ENCODE assay signal across 21 cellular contexts in genomic region chr15:84807228-84807627, GRCh38.
"Had no signal": no experiment of that assay in that cellular context is flagged by ENCODE, and none has a peak within 500 bp of the region (broad histone marks: within the 10 kb centered on the region; RNA-seq: fewer than 3 reads in every experiment).

No MANE protein-coding gene starts in this region.

- H3K36me3 Mint-ChIP-seq: natural killer cell treated with Interleukin-12 subunit alpha and Interleukin-12 subunit beta and Interleukin-15 and Interleukin-18, amount 100 ng/mL, for 72 hours had no signal

- H3K4me3 ChIP-seq: coronary artery, dorsolateral prefrontal cortex, right atrium auricular region, smooth muscle cell, tibial nerve had no signal

- H3K27ac Mint-ChIP-seq: activated CD4-positive, alpha-beta memory T cell treated with anti-CD3 and anti-CD28 coated beads, Interleukin-2, amount 10 ng/mL, durations not matched to agents 7 days and 5 days; activated CD4-positive, alpha-beta T cell treated with anti-CD3 and anti-CD28 coated beads, Interleukin-2, amount 10 ng/mL, durations not matched to agents 7 days and 5 days; activated T-cell treated with anti-CD3 and anti-CD28 coated beads, Interleukin-2, amount 50 U/mL, for 24 hours; T-helper 2 cell treated with Interferon-gamma antibody and Interleukin-4, amounts not matched to agents 5 μg/mL and 100 μg/mL, for 36 hours had no signal

- H3K27me3 Mint-ChIP-seq: activated CD4-positive, alpha-beta memory T cell treated with anti-CD3 and anti-CD28 coated beads, Interleukin-2, amount 10 ng/mL, durations not matched to agents 7 days and 5 days; activated CD4-positive, alpha-beta T cell treated with anti-CD3 and anti-CD28 coated beads, Interleukin-2, amount 10 ng/mL, durations not matched to agents 7 days and 5 days; activated T-cell treated with anti-CD3 and anti-CD28 coated beads, Interleukin-2, amount 50 U/mL, for 24 hours; natural killer cell treated with Interleukin-12 subunit alpha and Interleukin-12 subunit beta and Interleukin-15 and Interleukin-18, amount 100 ng/mL, for 72 hours had no signal

- H3K9me3 Mint-ChIP-seq: activated CD4-positive, alpha-beta memory T cell treated with anti-CD3 and anti-CD28 coated beads, Interleukin-2, amount 10 ng/mL, durations not matched to agents 7 days and 5 days; activated CD4-positive, alpha-beta T cell treated with anti-CD3 and anti-CD28 coated beads, Interleukin-2, amount 10 ng/mL, durations not matched to agents 7 days and 5 days; activated T-cell treated with anti-CD3 and anti-CD28 coated beads, Interleukin-2, amount 50 U/mL, for 24 hours; natural killer cell treated with Interleukin-12 subunit alpha and Interleukin-12 subunit beta and Interleukin-15 and Interleukin-18, amount 100 ng/mL, for 72 hours; T-helper 2 cell treated with Interferon-gamma antibody and Interleukin-4, amounts not matched to agents 5 μg/mL and 100 μg/mL, for 36 hours had no signal

- H3K4me3 Mint-ChIP-seq: activated CD4-positive, alpha-beta memory T cell treated with anti-CD3 and anti-CD28 coated beads, Interleukin-2, amount 10 ng/mL, durations not matched to agents 7 days and 5 days; activated CD4-positive, alpha-beta T cell treated with anti-CD3 and anti-CD28 coated beads, Interleukin-2, amount 10 ng/mL, durations not matched to agents 7 days and 5 days; activated T-cell treated with anti-CD3 and anti-CD28 coated beads, Interleukin-2, amount 50 U/mL, for 24 hours; natural killer cell treated with Interleukin-12 subunit alpha and Interleukin-12 subunit beta and Interleukin-15 and Interleukin-18, amount 100 ng/mL, for 72 hours; T-helper 2 cell treated with Interferon-gamma antibody and Interleukin-4, amounts not matched to agents 5 μg/mL and 100 μg/mL, for 36 hours had no signal

- H3K4me1 Mint-ChIP-seq: activated CD4-positive, alpha-beta T cell treated with anti-CD3 and anti-CD28 coated beads, Interleukin-2, amount 10 ng/mL, durations not matched to agents 7 days and 5 days had no signal

- DNase-seq: activated CD4-positive, alpha-beta memory T cell treated with anti-CD3 and anti-CD28 coated beads, Interleukin-2, amount 10 ng/mL, durations not matched to agents 7 days and 5 days; activated CD4-positive, alpha-beta T cell treated with anti-CD3 and anti-CD28 coated beads, Interleukin-2, amount 10 ng/mL, durations not matched to agents 7 days and 5 days; activated CD4-positive, CD25-positive, alpha-beta regulatory T cell treated with anti-CD3 and anti-CD28 coated beads, Interleukin-2, amount 50 U/mL, for 72 hours; activated naive CD4-positive, alpha-beta T cell treated with Interleukin-2 at 50 U/mL for 16 hours; activated T-cell treated with anti-CD3 and anti-CD28 coated beads, Interleukin-2, amount 50 U/mL, for 24 hours; amniotic stem cell; brain microvascular endothelial cell; dorsolateral prefrontal cortex; effector memory CD4-positive, alpha-beta T cell; hypothalamus; stimulated activated CD4-positive, alpha-beta T cell treated with anti-CD3 and anti-CD28 coated beads, Interleukin-1b, Interleukin-23, amount 100 ng/mL, for 48 hours; stimulated activated CD4-positive, alpha-beta T cell treated with anti-CD3 and anti-CD28 coated beads, Interleukin-4, amount 100 ng/mL, for 4 hours; stimulated activated CD8-positive, alpha-beta memory T cell treated with anti-CD3 and anti-CD28 coated beads, Interleukin-4, amount 100 ng/mL, for 48 hours; stimulated activated naive CD4-positive, alpha-beta T cell treated with Interleukin-2 at 50 U/mL for 16 hours; WERI-Rb-1 had no signal
